8 cellular contexts compared by ENCODE assay signal in genomic region chr15:80864666-80865065, GRCh38.
"Had no signal": no experiment of that assay in that cellular context is flagged by ENCODE, and none has a peak within 500 bp of the region (broad histone marks: within the 10 kb centered on the region; RNA-seq: fewer than 3 reads in every experiment).

No MANE protein-coding gene starts in this region.

- DNase-seq: GDM1, GF-D8 had no signal

- FAIRE-seq: G401.6, GM12878, GM12891, GM12892, GM18507, GM19239 had no signal

- H3K4me3 ChIP-seq: GM12878 had no signal

- ATAC-seq: GM12878 had no signal
